In the genomic region with DNA sequence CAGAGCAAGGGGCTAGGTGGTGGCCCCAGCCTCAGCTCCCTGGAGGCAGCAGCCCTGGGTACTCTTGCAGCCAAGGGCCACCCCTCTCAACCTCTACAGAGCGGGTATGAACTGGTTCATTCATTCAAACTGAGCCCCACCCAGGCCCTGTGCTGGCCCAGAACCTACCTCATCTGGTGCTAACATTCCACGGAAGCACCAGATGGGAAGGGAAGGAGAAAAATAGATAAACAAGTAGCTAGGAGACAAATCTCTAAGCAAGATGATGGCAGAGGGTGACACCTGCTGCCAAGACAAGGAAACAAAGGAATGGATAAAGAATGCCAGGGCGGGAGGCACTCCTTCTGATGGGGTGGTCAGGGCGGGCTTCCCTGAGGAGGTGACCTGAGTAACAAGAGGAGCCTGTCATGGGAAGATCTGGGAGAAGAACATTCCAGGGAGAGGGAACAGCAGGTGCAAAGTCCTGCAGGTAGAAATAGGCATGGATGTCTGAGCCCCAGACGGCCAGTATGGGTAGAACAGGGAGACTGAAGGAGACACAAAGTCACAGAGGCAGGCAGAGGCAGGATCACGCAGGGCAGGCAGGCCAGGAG, we compare ENCODE assay signal across 8 cellular contexts. TPM values are rescaled to one million over a fixed set of nuclear protein-coding genes. Genes with fewer than 3 reads are reported as not detected.
DNase-seq lines count a peak whose midpoint lies in the region; ATAC-seq and TF ChIP-seq lines count a peak whose summit lies in the region.

No MANE protein-coding gene starts in this region.

- intact Hi-C loops in CD8-positive, alpha-beta T cell (cut with DNase I, micrococcal nuclease), result no loop called here
- intact Hi-C loops in mucosa of descending colon (cut with DNase I, micrococcal nuclease), result no loop called here

- H3K4me3 ChIP-seq in CD8-positive, alpha-beta T cell (ENCODE audit: low read depth, low read length), result no peak overlapping the region
- H3K4me3 ChIP-seq in adipocyte (ENCODE audit: low read length), result no peak overlapping the region
- H3K4me3 ChIP-seq in mucosa of descending colon, result no peak overlapping the region
- H3K4me3 ChIP-seq in gastroesophageal sphincter, result no peak overlapping the region

- no peak overlapping the region for H3K27ac ChIP-seq in CD8-positive, alpha-beta T cell (ENCODE audit: low read depth, low read length)
- no peak overlapping the region for H3K27ac ChIP-seq in gastroesophageal sphincter

- CTCF ChIA-PET in CD8-positive, alpha-beta T cell (lab: Charles Lee), result interaction anchor here (0.8 to 2.5 kb wide), 7 partner anchors 10 to 321 kb away, joined by 3 to 10 read pairs (median 5); a partner anchor contains a TSS

- peak overlapping the region; percentile 60 for H3K27ac Mint-ChIP-seq in CD8-positive, alpha-beta T cell

- H3K36me3 Mint-ChIP-seq in CD8-positive, alpha-beta T cell, result peaks cover 57% of the 10 kb centered on the region
- H3K36me3 Mint-ChIP-seq in activated T-cell treated with anti-CD3 and anti-CD28 coated beads, Interleukin-2, amount 50 U/mL, for 4 hours (ENCODE audit: insufficient read depth), result peaks cover 14% of the 10 kb centered on the region

- H3K9me3 ChIP-seq in CD8-positive, alpha-beta T cell (ENCODE audit: low read length), result no peaks in the 10 kb centered on the region
- no peaks in the 10 kb centered on the region for H3K9me3 ChIP-seq in adipocyte (ENCODE audit: control insufficient read depth, low read length)
- no peaks in the 10 kb centered on the region for H3K9me3 ChIP-seq in mucosa of descending colon
- H3K9me3 ChIP-seq in gastroesophageal sphincter, result no peaks in the 10 kb centered on the region

- peaks cover 43% of the 10 kb centered on the region for H3K4me1 Mint-ChIP-seq in CD8-positive, alpha-beta T cell (ENCODE audit: low read depth)
- peaks cover 40% of the 10 kb centered on the region for H3K4me1 Mint-ChIP-seq in activated T-cell treated with anti-CD3 and anti-CD28 coated beads, Interleukin-2, amount 50 U/mL, for 4 hours (ENCODE audit: low read depth)

- no peaks in the 10 kb centered on the region for H3K9me3 Mint-ChIP-seq in CD8-positive, alpha-beta T cell
- no peaks in the 10 kb centered on the region for H3K9me3 Mint-ChIP-seq in activated T-cell treated with anti-CD3 and anti-CD28 coated beads, Interleukin-2, amount 50 U/mL, for 4 hours

- no peak overlapping the region for H3K9ac ChIP-seq in adipocyte (ENCODE audit: low read length)

- H3K36me3 ChIP-seq in CD8-positive, alpha-beta T cell (ENCODE audit: insufficient read depth, low read length), result peaks cover 17% of the 10 kb centered on the region
- H3K36me3 ChIP-seq in adipocyte (ENCODE audit: control insufficient read depth, insufficient read depth, low read length, severe bottlenecking), result peaks cover 61% of the 10 kb centered on the region
- H3K36me3 ChIP-seq in mucosa of descending colon (ENCODE audit: low read depth), result no peaks in the 10 kb centered on the region
- peaks cover 0 to 65% of the 10 kb centered on the region in 2 donors for H3K36me3 ChIP-seq in gastroesophageal sphincter

- no peaks in the 10 kb centered on the region for H3K27me3 ChIP-seq in CD8-positive, alpha-beta T cell (ENCODE audit: insufficient read depth, low read length)
- H3K27me3 ChIP-seq in adipocyte (replicated peaks; ENCODE audit: control insufficient read depth, insufficient read depth, low read length) (no peaks in the 10 kb centered on the region), gastroesophageal sphincter (no peaks in the 10 kb centered on the region)

- no peak overlapping the region for H3K4me3 Mint-ChIP-seq in CD8-positive, alpha-beta T cell
- H3K4me3 Mint-ChIP-seq in activated T-cell treated with anti-CD3 and anti-CD28 coated beads, Interleukin-2, amount 50 U/mL, for 4 hours, result no peak overlapping the region

- no peaks in the 10 kb centered on the region for H3K27me3 Mint-ChIP-seq in CD8-positive, alpha-beta T cell (ENCODE audit: low read depth)
- no peaks in the 10 kb centered on the region for H3K27me3 Mint-ChIP-seq in activated T-cell treated with anti-CD3 and anti-CD28 coated beads, Interleukin-2, amount 50 U/mL, for 4 hours (ENCODE audit: low read depth)

- no peak for ATAC-seq in CD8-positive, alpha-beta T cell
- ATAC-seq in HG03342 (IDR thresholded peaks at IDR 0.05; ENCODE audit: unreplicated experiment), result peak; percentile 5
- peak; percentile 30 for ATAC-seq in mucosa of descending colon
- no peak for ATAC-seq in activated T-cell treated with anti-CD3 and anti-CD28 coated beads, Interleukin-2, amount 50 U/mL, for 4 hours
- no peak for ATAC-seq in HG03520 (IDR thresholded peaks at IDR 0.05; ENCODE audit: unreplicated experiment)
- no peak for ATAC-seq in gastroesophageal sphincter

- TF ChIP-seq EP300 in gastroesophageal sphincter (IDR thresholded peaks at IDR 0.05), result no peak

- DNase-seq in CD8-positive, alpha-beta T cell, result no peak
- DNase-seq in adipocyte (ENCODE audit: low read depth), result peak; percentile 27
- peak in 2 of 3 donors; percentile 58 to 65 for DNase-seq in mucosa of descending colon
- no peak for DNase-seq in stimulated activated CD4-positive, alpha-beta T cell treated with anti-CD3 and anti-CD28 coated beads, Interleukin-4, amount 100 ng/mL, for 4 hours
- DNase-seq in activated T-cell treated with anti-CD3 and anti-CD28 coated beads, Interleukin-2, amount 50 U/mL, for 4 hours, result no peak

- TF ChIP-seq POLR2A in gastroesophageal sphincter (IDR thresholded peaks at IDR 0.05), result no peak

- POLR2A ChIA-PET in CD8-positive, alpha-beta T cell (lab: Charles Lee), result no interaction called here

- WGBS in gastroesophageal sphincter (ENCODE audit: low coverage in 1 of 2), 2 donors, result 61 to 80% methylated on average over 3 to 4 of the region's 6 CpGs

- TF ChIP-seq CTCF in CD8-positive, alpha-beta T cell (IDR thresholded peaks at IDR 0.05), result peak; percentile 17
- TF ChIP-seq CTCF in mucosa of descending colon (IDR thresholded peaks at IDR 0.05) (no peak), gastroesophageal sphincter (IDR thresholded peaks at IDR 0.05) (no peak)

- H3K4me1 ChIP-seq in CD8-positive, alpha-beta T cell (ENCODE audit: insufficient read depth, low read length), result peaks cover 27% of the 10 kb centered on the region
- H3K4me1 ChIP-seq in adipocyte (ENCODE audit: control insufficient read depth, insufficient read depth, low read length), result peaks cover 36% of the 10 kb centered on the region
- peaks cover 55% of the 10 kb centered on the region for H3K4me1 ChIP-seq in mucosa of descending colon (ENCODE audit: low read depth)
- peaks cover 0 to 36% (median 17%) of the 10 kb centered on the region in 3 donors for H3K4me1 ChIP-seq in gastroesophageal sphincter

RNA-seq across cellular contexts. Expression of a gene that starts 6.1 kb away (rescaled TPM):
- 10 to 100 TPM; 40.0 to 47.6 TPM for total RNA-seq in CD8-positive, alpha-beta T cell
- total RNA-seq in mucosa of descending colon (10 to 100 TPM; 31.0 to 39.2 (median 37.2) TPM), gastroesophageal sphincter (10 to 100 TPM; 25.2 to 49.7 (median 31.7) TPM)
- 10 to 100 TPM; 22.0 to 25.7 (median 24.7) TPM for total RNA-seq in activated T-cell treated with anti-CD3 and anti-CD28 coated beads, Interleukin-2, amount 50 U/mL, for 4 hours

RNA-seq across cellular contexts. Expression of a gene that starts 11.3 kb away (rescaled TPM):
- 10 to 100 TPM; 49.8 to 56.1 TPM for total RNA-seq in CD8-positive, alpha-beta T cell
- total RNA-seq in mucosa of descending colon (100 to 1,000 TPM; 121 to 266 (median 175) TPM), gastroesophageal sphincter (100 to 1,000 TPM; 112 to 146 (median 132) TPM)
- total RNA-seq in activated T-cell treated with anti-CD3 and anti-CD28 coated beads, Interleukin-2, amount 50 U/mL, for 4 hours, result 10 to 100 TPM; 25.9 to 31.5 (median 31.0) TPM

RNA-seq across cellular contexts. Expression of a gene that starts 19.9 kb away (rescaled TPM):
- total RNA-seq in CD8-positive, alpha-beta T cell, result 1 to 10 TPM; 5.1 to 7.4 TPM
- total RNA-seq in mucosa of descending colon (1 to 10 TPM in 2 of 3 donors, under 1 TPM in 1; 0.58 to 1.9 (median 1.1) TPM), gastroesophageal sphincter (1 to 10 TPM in 2 of 4 donors, under 1 TPM in 1, not detected in 1; 0.66 to 3.4 (median 3.1) TPM)
- 1 to 10 TPM; 2.3 to 3.5 (median 2.8) TPM for total RNA-seq in activated T-cell treated with anti-CD3 and anti-CD28 coated beads, Interleukin-2, amount 50 U/mL, for 4 hours

RNA-seq across cellular contexts. Expression of a gene that starts 26.9 kb away (rescaled TPM):
- total RNA-seq in CD8-positive, alpha-beta T cell, result 10 to 100 TPM; 40.2 to 42.7 TPM
- total RNA-seq in mucosa of descending colon, result 10 to 100 TPM; 23.0 to 30.4 (median 29.4) TPM
- total RNA-seq in activated T-cell treated with anti-CD3 and anti-CD28 coated beads, Interleukin-2, amount 50 U/mL, for 4 hours, result 10 to 100 TPM; 89.6 to 91.5 (median 89.9) TPM
- 10 to 100 TPM in 2 of 4 donors, 1 to 10 TPM in 2; 8.9 to 15.0 (median 11.2) TPM for total RNA-seq in gastroesophageal sphincter

RNA-seq across cellular contexts. Expression of a gene that starts 33.2 kb away (rescaled TPM):
- 10 to 100 TPM; 34.8 to 35.2 TPM for total RNA-seq in CD8-positive, alpha-beta T cell
- total RNA-seq in mucosa of descending colon (100 to 1,000 TPM in 2 of 3 donors, 10 to 100 TPM in 1; 66.7 to 157 (median 106) TPM), gastroesophageal sphincter (10 to 100 TPM; 46.7 to 73.9 (median 49.7) TPM)
- 1 to 10 TPM; 3.6 to 6.4 (median 5.0) TPM for total RNA-seq in activated T-cell treated with anti-CD3 and anti-CD28 coated beads, Interleukin-2, amount 50 U/mL, for 4 hours

Comparison
In these comparisons a context has a peak if more than half of its experiments do, and no peak if none do; other contexts are left out.
1. ATAC-seq: peak in HG03342 (single experiment) and mucosa of descending colon (single experiment); none in CD8-positive, alpha-beta T cell (single experiment), activated T-cell treated with anti-CD3 and anti-CD28 coated beads, Interleukin-2, amount 50 U/mL, for 4 hours (0 of 2), HG03520 (single experiment) and gastroesophageal sphincter (single experiment).
2. DNase-seq: peak in adipocyte (single experiment) and mucosa of descending colon (2 of 3); none in CD8-positive, alpha-beta T cell (0 of 7), stimulated activated CD4-positive, alpha-beta T cell treated with anti-CD3 and anti-CD28 coated beads, Interleukin-4, amount 100 ng/mL, for 4 hours (0 of 2) and activated T-cell treated with anti-CD3 and anti-CD28 coated beads, Interleukin-2, amount 50 U/mL, for 4 hours (single experiment).